Comparison of ENCODE assay signal across 10 cellular contexts in the genomic region with DNA sequence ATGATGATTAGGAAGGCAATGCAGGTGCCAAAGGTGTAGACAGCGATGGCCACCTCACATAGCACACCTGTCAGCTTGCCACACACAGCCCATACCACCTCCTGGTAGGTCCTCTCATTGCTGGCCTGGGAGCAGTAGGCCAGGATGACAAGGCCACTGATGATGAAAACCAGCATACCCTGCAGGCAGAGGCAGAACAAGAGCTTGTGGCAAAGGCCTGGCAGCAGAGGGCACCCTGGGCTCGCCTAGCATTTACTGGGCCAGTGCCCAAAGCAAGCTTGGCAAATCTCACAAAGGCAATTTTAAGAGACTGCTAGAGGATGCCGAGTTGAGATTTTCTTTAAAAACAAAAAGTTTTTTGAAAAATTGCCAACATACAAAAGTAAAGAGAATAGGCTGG. TPM values are rescaled to one million over a fixed set of nuclear protein-coding genes. Genes with fewer than 3 reads are reported as not detected.
DNase-seq lines count a peak whose midpoint lies in the region; ATAC-seq, FAIRE-seq and TF ChIP-seq lines count a peak whose summit lies in the region.
"Had no signal": no experiment of that assay in that cellular context is flagged by ENCODE, and none has a peak within 500 bp of the region (broad histone marks: within the 10 kb centered on the region; RNA-seq: fewer than 3 reads in every experiment).

No MANE protein-coding gene starts in this region.

- no peak overlapping the region for H2BK120ac ChIP-seq in H9 (ENCODE audit: low read depth, low read length, poor library complexity, severe bottlenecking)

- no peak for TF ChIP-seq EP300 in A549 (IDR thresholded peaks at IDR 0.05)

- H3K79me1 ChIP-seq in H9 (ENCODE audit: insufficient read depth, low read depth, low read length, poor library complexity, severe bottlenecking): no peaks in the 10 kb centered on the region

- no peak overlapping the region for H3K27ac Mint-ChIP-seq in activated T-helper 17 cell treated with anti-CD3 and anti-CD28 coated beads, Interleukin-2, amount 50 U/mL, for 72 hours
- H3K27ac Mint-ChIP-seq in H9: no peak overlapping the region
- H3K27ac Mint-ChIP-seq: activated naive CD8-positive, alpha-beta T cell had no signal

- no peak overlapping the region for H4K5ac ChIP-seq in H9 (ENCODE audit: insufficient read length, low read depth, low read length)

- H3K27ac ChIP-seq in A549: no peak overlapping the region
- no peak overlapping the region for H3K27ac ChIP-seq in H9 (ENCODE audit: insufficient read length, low read depth, low read length)
- H3K27ac ChIP-seq: SJCRH30 had no signal

- no peak overlapping the region for H3K14ac ChIP-seq in H9 (ENCODE audit: insufficient read depth, low read length)

- H2BK15ac ChIP-seq in H9 (ENCODE audit: low read depth, low read length): no peak overlapping the region

- H2AFZ ChIP-seq in H9 (ENCODE audit: low read length): no peak overlapping the region

- no peak for TF ChIP-seq POLR2A in A549 (IDR thresholded peaks at IDR 0.05; ENCODE audit: low read length)

- CTCF ChIA-PET in A549 (lab: Yijun Ruan, JAX): interaction anchor here (0.6 to 4.5 kb wide), 8 partner anchors 14 to 191 kb away, joined by 3 to 45 read pairs (median 6); no protein-coding TSS in a partner anchor

- no peak for FAIRE-seq in A549 (lab: Jason Lieb, UNC)

- 68% methylated on average over 3 of the region's 3 CpGs for WGBS in A549 (ENCODE audit: missing lambda C conversion rate)
- no CpG with 5 or more reads among the region's 3 CpGs for WGBS in H9 (ENCODE audit: extremely low coverage, insufficient read length, low lambda C conversion rate)

- no peak overlapping the region for H3K23ac ChIP-seq in H9 (ENCODE audit: insufficient read length, low read depth, low read length)

- no peaks in the 10 kb centered on the region for H3K23me2 ChIP-seq in H9 (ENCODE audit: insufficient read length, low read depth, low read length, poor library complexity, severe bottlenecking)

- H3K9me3 Mint-ChIP-seq in activated T-helper 17 cell treated with anti-CD3 and anti-CD28 coated beads, Interleukin-2, amount 50 U/mL, for 72 hours: no peaks in the 10 kb centered on the region
- no peaks in the 10 kb centered on the region for H3K9me3 Mint-ChIP-seq in H9

- no peak overlapping the region for H3K4ac ChIP-seq in H9 (ENCODE audit: low read depth, low read length)

- H2BK12ac ChIP-seq in H9 (ENCODE audit: insufficient read length, low read depth, low read length): no peak overlapping the region

- H3K4me1 Mint-ChIP-seq in activated T-helper 17 cell treated with anti-CD3 and anti-CD28 coated beads, Interleukin-2, amount 50 U/mL, for 72 hours: peaks cover 7% of the 10 kb centered on the region
- peaks cover 5 to 6% of the 10 kb centered on the region in 2 experiments for H3K4me1 Mint-ChIP-seq in H9

- TF ChIP-seq CTCF in A549 (IDR thresholded peaks at IDR 0.05): peak; percentile 30; the same call in 2 of the 3 replicates
- no peak for TF ChIP-seq CTCF in H9 (conservative IDR thresholded peaks at IDR 0.05)

- no peaks in the 10 kb centered on the region for H4K20me1 ChIP-seq in H9 (ENCODE audit: control insufficient read depth, insufficient read depth, insufficient read length)

- H3K27me3 ChIP-seq in adipocyte (replicated peaks; ENCODE audit: control insufficient read depth, insufficient read depth, low read length): no peaks in the 10 kb centered on the region
- no peaks in the 10 kb centered on the region for H3K27me3 ChIP-seq in H9 (ENCODE audit: insufficient read depth, low read length)
- H3K27me3 ChIP-seq: SJCRH30 had no signal

- H3K4me2 ChIP-seq in A549 (no peak overlapping the region), H9 (ENCODE audit: insufficient read depth, insufficient read length, low read length) (no peak overlapping the region)

- H3K18ac ChIP-seq in H9 (ENCODE audit: insufficient read length, low read depth, low read length): no peak overlapping the region

- no peak overlapping the region for H2BK5ac ChIP-seq in H9 (ENCODE audit: insufficient read length, low read length)

- H3K56ac ChIP-seq in H9 (ENCODE audit: insufficient read length, low read depth, low read length): no peak overlapping the region

- H3K27me3 Mint-ChIP-seq in activated T-helper 17 cell treated with anti-CD3 and anti-CD28 coated beads, Interleukin-2, amount 50 U/mL, for 72 hours: no peaks in the 10 kb centered on the region
- H3K27me3 Mint-ChIP-seq in H9 (ENCODE audit: low read depth): no peaks in the 10 kb centered on the region
- H3K27me3 Mint-ChIP-seq: activated naive CD8-positive, alpha-beta T cell had no signal

- H3K4me3 Mint-ChIP-seq in activated T-helper 17 cell treated with anti-CD3 and anti-CD28 coated beads, Interleukin-2, amount 50 U/mL, for 72 hours: no peak overlapping the region
- no peak overlapping the region for H3K4me3 Mint-ChIP-seq in H9
- H3K4me3 Mint-ChIP-seq: activated naive CD8-positive, alpha-beta T cell had no signal

- no peak overlapping the region for H2BK20ac ChIP-seq in H9 (ENCODE audit: low read depth, low read length, poor library complexity, severe bottlenecking)

- peaks cover 10% of the 10 kb centered on the region for H3K36me3 Mint-ChIP-seq in activated T-helper 17 cell treated with anti-CD3 and anti-CD28 coated beads, Interleukin-2, amount 50 U/mL, for 72 hours (ENCODE audit: low read depth)
- peaks cover 12 to 45% (median 31%) of the 10 kb centered on the region in 3 experiments; a peak in 6 of 7 replicates for H3K36me3 Mint-ChIP-seq in H9 (ENCODE audit: insufficient read depth in 1 of 3, low read depth in 3 of 3)

- H3K36me3 ChIP-seq in adipocyte (ENCODE audit: control insufficient read depth, insufficient read depth, low read length, severe bottlenecking): peaks cover 39% of the 10 kb centered on the region
- H3K36me3 ChIP-seq: SJCRH30 had no signal

- peak; percentile 38 to 55; a peak in 4 of 5 replicates for TF ChIP-seq RAD21 in A549 (conservative IDR thresholded peaks at IDR 0.05 in 1 of 2, IDR thresholded peaks at IDR 0.05 in 1 of 2)

- ATAC-seq in A549 (peak; percentile 66 to 83; a peak in 5 of 6 replicates), GM18870 (IDR thresholded peaks at IDR 0.05; ENCODE audit: unreplicated experiment) (no peak)
- no peak for ATAC-seq in activated T-helper 17 cell treated with anti-CD3 and anti-CD28 coated beads, Interleukin-2, amount 50 U/mL, for 72 hours (replicated peaks)

- no peaks in the 10 kb centered on the region for H3K9me3 ChIP-seq in A549
- no peaks in the 10 kb centered on the region for H3K9me3 ChIP-seq in adipocyte (ENCODE audit: control insufficient read depth, low read length)
- no peaks in the 10 kb centered on the region for H3K9me3 ChIP-seq in H9 (ENCODE audit: control insufficient read depth, low read depth, low read length)
- H3K9me3 ChIP-seq: SJCRH30 had no signal

- peak in 1 of 2 experiments; percentile 55 for DNase-seq in A549 (ENCODE audit: low read depth in 1 of 2, low spot score in 1 of 2)
- peak; percentile 40 for DNase-seq in HCEC 1CT
- DNase-seq in adipocyte (ENCODE audit: low read depth): peak; percentile 35
- DNase-seq in hippocampal formation (lab: John Stamatoyannopoulos, UW): peak; percentile 24 to 39
- DNase-seq in stimulated activated CD8-positive, alpha-beta memory T cell treated with anti-CD3 and anti-CD28 coated beads, Interleukin-4, amount 100 ng/mL, for 48 hours: no peak
- no peak for DNase-seq in H9
- DNase-seq: SJCRH30 had no signal

- H3K4me3 ChIP-seq in A549: no peak overlapping the region
- H3K4me3 ChIP-seq in adipocyte (ENCODE audit: low read length): no peak overlapping the region
- H3K4me3 ChIP-seq: SJCRH30 had no signal

- peaks cover 4% of the 10 kb centered on the region; the same call in 1 of the 3 replicates for H3K4me1 ChIP-seq in A549
- H3K4me1 ChIP-seq in adipocyte (ENCODE audit: control insufficient read depth, insufficient read depth, low read length): peaks cover 7% of the 10 kb centered on the region
- H3K4me1 ChIP-seq in H9 (ENCODE audit: insufficient read depth, low read length): no peaks in the 10 kb centered on the region
- H3K4me1 ChIP-seq: SJCRH30 had no signal

- H3T11ph ChIP-seq in H9 (ENCODE audit: low read length): no peak overlapping the region

- no peak overlapping the region for H4K8ac ChIP-seq in H9 (replicated peaks; ENCODE audit: insufficient read length, low read depth, low read length)

- POLR2A ChIA-PET in A549 (lab: Yijun Ruan, JAX): interaction anchor here (1.1 kb wide), 1 partner anchor 78 kb away, joined by 6 read pairs; no protein-coding TSS in a partner anchor

- H3K9ac ChIP-seq in adipocyte (ENCODE audit: low read length) (no peak overlapping the region), H9 (ENCODE audit: extremely low read depth, insufficient read length, low read length) (no peak overlapping the region)

- H4K91ac ChIP-seq in H9 (ENCODE audit: insufficient read length, low read depth, low read length): no peak overlapping the region

- H3K79me2 ChIP-seq in H9 (ENCODE audit: insufficient read depth, low read length): no peaks in the 10 kb centered on the region

- H2AK5ac ChIP-seq in H9 (ENCODE audit: insufficient read length, low read length): no peak overlapping the region

TF ChIP-seq in A549, 52 proteins besides CTCF, POLR2A, EP300 and RAD21 (continues in another document):
- TF ChIP-seq SMC3 (IDR thresholded peaks at IDR 0.05): peak; percentile 44

RNA-seq across cellular contexts. Expression of a gene that starts 5.9 kb away (rescaled TPM):
- polyA plus RNA-seq in A549 (2011; rRNA removed): 8.4 and 9.9 TPM in 2 replicates
- 9.7 and 12.8 TPM in 2 replicates for polyA plus RNA-seq in A549 (2012; cell fraction: cytosol; rRNA removed)
- polyA plus RNA-seq in A549 (2012; cell fraction: nucleus; rRNA removed): 26.1 and 32.5 TPM in 2 replicates
- 16.0 to 19.9 TPM (median 18.2 TPM) in 3 replicates for polyA plus RNA-seq in A549 (2017; fragmentation: RNase III; extraction: RNeasy Plus Mini Kit Qiagen cat#74134 plus additional on column Dnase treatment)
- 24.6 and 25.0 TPM in 2 replicates for polyA minus RNA-seq in A549 (2011; rRNA and poly(A)+ RNA removed)
- total RNA-seq in activated T-helper 17 cell treated with anti-CD3 and anti-CD28 coated beads, Interleukin-2, amount 50 U/mL, for 72 hours: 1 to 10 TPM; 4.6 to 9.0 TPM
- total RNA-seq in H9 (2021): 25.0 and 26.6 TPM in 2 replicates

RNA-seq across cellular contexts. Expression of a gene that starts 49.1 kb away (rescaled TPM):
- polyA plus RNA-seq in A549 (2011; rRNA removed) (226 and 324 TPM in 2 replicates), A549 (2017; fragmentation: RNase III; extraction: RNeasy Plus Mini Kit Qiagen cat#74134 plus additional on column Dnase treatment) (116 to 128 TPM (median 119 TPM) in 3 replicates)
- polyA plus RNA-seq in A549 (2012; cell fraction: cytosol; rRNA removed): 103 and 138 TPM in 2 replicates
- polyA plus RNA-seq in A549 (2012; cell fraction: nucleus; rRNA removed): 118 and 168 TPM in 2 replicates
- polyA minus RNA-seq in A549 (2011; rRNA and poly(A)+ RNA removed): 1,132 and 1,276 TPM in 2 replicates
- 100 to 1,000 TPM; 258 to 299 TPM for total RNA-seq in activated T-helper 17 cell treated with anti-CD3 and anti-CD28 coated beads, Interleukin-2, amount 50 U/mL, for 72 hours
- 314 and 328 TPM in 2 replicates for total RNA-seq in H9 (2021)

RNA-seq across cellular contexts. Expression of a gene that starts 55.4 kb away (rescaled TPM):
- 134 and 145 TPM in 2 replicates for polyA plus RNA-seq in A549 (2011; rRNA removed)
- polyA plus RNA-seq in A549 (2012; cell fraction: cytosol; rRNA removed): 86.6 and 107 TPM in 2 replicates
- 88.4 and 115 TPM in 2 replicates for polyA plus RNA-seq in A549 (2012; cell fraction: nucleus; rRNA removed)
- polyA plus RNA-seq in A549 (2017; fragmentation: RNase III; extraction: RNeasy Plus Mini Kit Qiagen cat#74134 plus additional on column Dnase treatment): 162 to 171 TPM (median 168 TPM) in 3 replicates
- 108 and 133 TPM in 2 replicates for polyA minus RNA-seq in A549 (2011; rRNA and poly(A)+ RNA removed)
- total RNA-seq in activated T-helper 17 cell treated with anti-CD3 and anti-CD28 coated beads, Interleukin-2, amount 50 U/mL, for 72 hours: 100 to 1,000 TPM in 1 of 2 donors, 10 to 100 TPM in 1; 70.7 to 126 TPM
- total RNA-seq in H9 (2021): 144 and 148 TPM in 2 replicates

Comparison
In these comparisons a context has a peak if more than half of its experiments do, and no peak if none do; other contexts are left out.
1. ATAC-seq: peak in A549 (2 of 2); none in GM18870 (single experiment) and activated T-helper 17 cell treated with anti-CD3 and anti-CD28 coated beads, Interleukin-2, amount 50 U/mL, for 72 hours (single experiment).
2. DNase-seq: peak in HCEC 1CT (single experiment), adipocyte (single experiment) and hippocampal formation (2 of 2); none in stimulated activated CD8-positive, alpha-beta memory T cell treated with anti-CD3 and anti-CD28 coated beads, Interleukin-4, amount 100 ng/mL, for 48 hours (single experiment) and H9 (single experiment).